Comparison of ENCODE assay signal across 34 cellular contexts in the genomic region with DNA sequence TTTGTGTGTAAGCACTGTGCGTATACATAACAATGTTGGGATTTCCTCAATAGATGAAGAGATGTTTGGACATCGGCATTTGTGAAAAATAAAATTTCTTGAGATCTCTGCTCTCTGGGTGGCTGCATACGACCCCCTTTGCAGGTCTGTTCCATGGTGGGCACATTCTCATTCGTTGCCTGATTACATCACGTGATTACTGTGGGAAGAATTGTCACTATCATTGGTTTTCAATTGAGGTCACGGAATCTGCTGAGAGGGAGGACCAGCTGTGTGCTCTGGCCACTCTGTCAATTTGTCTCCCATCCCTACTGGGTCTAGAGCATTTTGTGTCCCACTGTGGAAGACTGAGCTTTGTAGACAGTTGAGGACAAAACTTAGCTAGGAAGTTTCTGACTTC.
DNase-seq lines count a peak whose midpoint lies in the region; ATAC-seq, FAIRE-seq and TF ChIP-seq lines count a peak whose summit lies in the region.
"Had no signal": no experiment of that assay in that cellular context is flagged by ENCODE, and none has a peak within 500 bp of the region (broad histone marks: within the 10 kb centered on the region; RNA-seq: fewer than 3 reads in every experiment).

No MANE protein-coding gene starts in this region.

- H3K4me2 ChIP-seq in K562 (ENCODE audit: insufficient read depth, low read length) (no peak overlapping the region), neuronal stem cell (ENCODE audit: insufficient read depth, low read length, poor library complexity, severe bottlenecking) (no peak overlapping the region), H9 (ENCODE audit: insufficient read depth, insufficient read length, low read length) (no peak overlapping the region)
- H3K4me2 ChIP-seq: A549; BLaER1; BLaER1 treated with 17β-estradiol and CSF1 and Interleukin-3, amounts not matched to agents 10 nM and 100 nM had no signal

- ATAC-seq in K562: no peak
- ATAC-seq: A549; CD8-positive, alpha-beta T cell had no signal

- no peak overlapping the region for H2BK120ac ChIP-seq in neuronal stem cell (ENCODE audit: low read depth, low read length)
- H2BK120ac ChIP-seq in H9 (ENCODE audit: low read depth, low read length, poor library complexity, severe bottlenecking): no peak overlapping the region

- H3K4me1 ChIP-seq in K562 (replicated peaks in 1 of 2; ENCODE audit: control insufficient read depth in 2 of 2, insufficient read depth in 2 of 2, low read length in 2 of 2) (no peaks in the 10 kb centered on the region), neuronal stem cell (ENCODE audit: control insufficient read depth in 2 of 2, insufficient read depth in 1 of 2, low read depth in 1 of 2, low read length in 2 of 2) (no peaks in the 10 kb centered on the region), H9 (ENCODE audit: insufficient read depth, low read length) (no peaks in the 10 kb centered on the region)
- H3K4me1 ChIP-seq: A549, BE2C, BLaER1, Caco-2 had no signal

- H3K18ac ChIP-seq in neuronal stem cell (ENCODE audit: low read length): no peak overlapping the region
- no peak overlapping the region for H3K18ac ChIP-seq in H9 (ENCODE audit: insufficient read length, low read depth, low read length)

- H2BK15ac ChIP-seq in neuronal stem cell (ENCODE audit: low read length): no peak overlapping the region
- no peak overlapping the region for H2BK15ac ChIP-seq in H9 (ENCODE audit: low read depth, low read length)

- H3K9ac ChIP-seq in K562 (ENCODE audit: insufficient read depth in 1 of 2, low read depth in 2 of 2, low read length in 2 of 2) (no peak overlapping the region), neuronal stem cell (ENCODE audit: low read depth, low read length, poor library complexity) (no peak overlapping the region), H9 (ENCODE audit: extremely low read depth, insufficient read length, low read length) (no peak overlapping the region)
- H3K9ac ChIP-seq: BLaER1; BLaER1 treated with 17β-estradiol and CSF1 and Interleukin-3, amounts not matched to agents 10 nM and 100 nM had no signal

- H3K79me1 ChIP-seq in neuronal stem cell (ENCODE audit: low read depth, low read length): no peaks in the 10 kb centered on the region
- no peaks in the 10 kb centered on the region for H3K79me1 ChIP-seq in H9 (ENCODE audit: insufficient read depth, low read depth, low read length, poor library complexity, severe bottlenecking)

- H3K36me3 Mint-ChIP-seq in H9 (ENCODE audit: insufficient read depth in 1 of 3, low read depth in 3 of 3): no peaks in the 10 kb centered on the region

- 2% methylated on average over 6 of the region's 6 CpGs for WGBS in K562 (ENCODE audit: insufficient coverage, low coverage, missing lambda C conversion rate)
- WGBS in neuronal stem cell (ENCODE audit: extremely low coverage in 2 of 2, insufficient read length in 2 of 2, insufficient replicate concordance in 1 of 2), 2 donors: no CpG with 5 or more reads among the region's 6 CpGs
- no CpG with 5 or more reads among the region's 6 CpGs for WGBS in H9 (ENCODE audit: extremely low coverage, insufficient read length, low lambda C conversion rate)

- peak overlapping the region in 1 of 3 experiments; percentile 59; a peak in 2 of 7 replicates for H3K27ac Mint-ChIP-seq in H9
- H3K27ac Mint-ChIP-seq: B cell; CD14-positive monocyte; CD4-positive, alpha-beta memory T cell; CD4-positive, alpha-beta T cell; CD8-positive, alpha-beta memory T cell; CD8-positive, alpha-beta T cell had no signal

- H2BK20ac ChIP-seq in H9 (ENCODE audit: low read depth, low read length, poor library complexity, severe bottlenecking): no peak overlapping the region

- POLR2A ChIA-PET in K562 (lab: Yijun Ruan, JAX): interaction anchor here (2.8 kb wide), 1 partner anchor 15 kb away, joined by 9 read pairs; no protein-coding TSS in a partner anchor

- no peak overlapping the region for H3T11ph ChIP-seq in H9 (ENCODE audit: low read length)

- H3K27me3 ChIP-seq in K562 (ENCODE audit: control insufficient read depth in 2 of 2, insufficient read depth in 2 of 2, low read length in 2 of 2) (peaks cover 0 to 4% of the 10 kb centered on the region in 2 experiments; a peak in 1 of 5 replicates), neuronal stem cell (ENCODE audit: control insufficient read depth in 3 of 3, insufficient read depth in 3 of 3, low read depth in 1 of 3, low read length in 3 of 3) (no peaks in the 10 kb centered on the region), H9 (ENCODE audit: insufficient read depth, low read length) (no peaks in the 10 kb centered on the region)
- H3K27me3 ChIP-seq: BE2C; BLaER1; BLaER1 treated with 17β-estradiol and CSF1 and Interleukin-3, amounts not matched to agents 10 nM and 100 nM had no signal

- no peak overlapping the region for H4K5ac ChIP-seq in H9 (ENCODE audit: insufficient read length, low read depth, low read length)

- H3K36me3 ChIP-seq in K562 (ENCODE audit: control insufficient read depth, insufficient read depth, low read length) (no peaks in the 10 kb centered on the region), neuronal stem cell (replicated peaks in 1 of 2; ENCODE audit: control insufficient read depth in 2 of 2, insufficient read depth in 2 of 2, low read length in 2 of 2) (no peaks in the 10 kb centered on the region)
- H3K36me3 ChIP-seq: BE2C had no signal

- H4K20me1 ChIP-seq in K562 (replicated peaks; ENCODE audit: control insufficient read depth, insufficient read depth, low read length) (no peaks in the 10 kb centered on the region), H9 (ENCODE audit: control insufficient read depth, insufficient read depth, insufficient read length) (no peaks in the 10 kb centered on the region)
- H4K20me1 ChIP-seq: BLaER1 had no signal

- TF ChIP-seq RAD21 in K562 (CRISPR knock-in tag; conservative IDR thresholded peaks at IDR 0.05 in 1 of 2, IDR thresholded peaks at IDR 0.05 in 1 of 2): no peak

- DNase-seq in D721Med (ENCODE audit: insufficient read length, low spot score) (no peak), K562 (ENCODE audit: extremely low read depth in 1 of 4, low spot score in 3 of 4) (no peak), neuronal stem cell (ENCODE audit: low spot score) (no peak), D341Med (ENCODE audit: low spot score) (no peak), COR-L47 (lab: John Stamatoyannopoulos, UW) (no peak), H9 (no peak)
- DNase-seq in stimulated activated CD4-positive, alpha-beta T cell treated with anti-CD3 and anti-CD28 coated beads, Interleukin-4, amount 100 ng/mL, for 24 hours: no peak
- DNase-seq: 8988T; ACHN; AML-193; BE2C; C1 segment of cervical spinal cord; Caco-2; Calu3; CD4-positive, alpha-beta memory T cell; CD4-positive, alpha-beta T cell; CD4-positive, CD25-positive, alpha-beta regulatory T cell; CD8-positive, alpha-beta memory T cell; CD8-positive, alpha-beta T cell; DMS 273 treated with DMSO at 0.1 percent for 48 hours; DMS153; DMS53; DND-41; EL had no signal

- H3K23me2 ChIP-seq in H9 (ENCODE audit: insufficient read length, low read depth, low read length, poor library complexity, severe bottlenecking): no peaks in the 10 kb centered on the region

- H3K27ac ChIP-seq in VCaP: peak overlapping the region; percentile 73; the same call in 1 of the 2 replicates
- H3K27ac ChIP-seq in K562 (ENCODE audit: extremely low read depth, low read depth, low read length): no peak overlapping the region
- H3K27ac ChIP-seq in neuronal stem cell (replicated peaks; ENCODE audit: low read length): no peak overlapping the region
- no peak overlapping the region for H3K27ac ChIP-seq in H9 (ENCODE audit: insufficient read length, low read depth, low read length)
- H3K27ac ChIP-seq: 22Rv1; A549; BLaER1; BLaER1 treated with 17β-estradiol and CSF1 and Interleukin-3, amounts not matched to agents 10 nM and 100 nM; C4-2B had no signal

- intact Hi-C loops in K562 (cut with micrococcal nuclease): no loop called here

- H3K79me2 ChIP-seq in K562 (ENCODE audit: control insufficient read depth, insufficient read depth, low read length) (no peaks in the 10 kb centered on the region), H9 (ENCODE audit: insufficient read depth, low read length) (no peaks in the 10 kb centered on the region)

- peaks cover 3 to 4% of the 10 kb centered on the region in 2 experiments; a peak in 2 of 4 replicates for H3K4me1 Mint-ChIP-seq in H9

- H2BK5ac ChIP-seq in neuronal stem cell (ENCODE audit: low read length): no peak overlapping the region
- no peak overlapping the region for H2BK5ac ChIP-seq in H9 (ENCODE audit: insufficient read length, low read length)

- H3K14ac ChIP-seq in neuronal stem cell (ENCODE audit: low read length) (peak overlapping the region; percentile 14), H9 (ENCODE audit: insufficient read depth, low read length) (no peak overlapping the region)

- no peak for TF ChIP-seq CTCF in D721Med (IDR thresholded peaks at IDR 0.05; ENCODE audit: insufficient read depth, missing control alignments)
- no peak for TF ChIP-seq CTCF in VCaP (conservative IDR thresholded peaks at IDR 0.05)
- no peak for TF ChIP-seq CTCF in K562 (IDR thresholded peaks at IDR 0.05 in 2 of 3, conservative IDR thresholded peaks at IDR 0.05 in 1 of 3; ENCODE audit: insufficient read depth in 2 of 3, low read depth in 1 of 3, low read length in 3 of 3)
- no peak for TF ChIP-seq CTCF in H9 (conservative IDR thresholded peaks at IDR 0.05)

- no peak overlapping the region for H3K4ac ChIP-seq in neuronal stem cell (ENCODE audit: low read length)
- no peak overlapping the region for H3K4ac ChIP-seq in H9 (ENCODE audit: low read depth, low read length)

- TF ChIP-seq EP300 in K562 (IDR thresholded peaks at IDR 0.05; ENCODE audit: low read length): no peak

- no TSS peak for BruUV-seq in K562 (replicated peaks; lab: Mats Ljungman, UMichigan)

- H2AFZ ChIP-seq in K562 (ENCODE audit: low read depth, low read length) (no peak overlapping the region), neuronal stem cell (ENCODE audit: low read length) (no peak overlapping the region), H9 (ENCODE audit: low read length) (no peak overlapping the region)

- H4K8ac ChIP-seq in neuronal stem cell (ENCODE audit: low read depth, low read length): no peak overlapping the region
- H4K8ac ChIP-seq in H9 (replicated peaks; ENCODE audit: insufficient read length, low read depth, low read length): no peak overlapping the region

- TF ChIP-seq POLR2A in K562 (conservative IDR thresholded peaks at IDR 0.05): no peak

- H3K9me3 ChIP-seq in K562 (replicated peaks; ENCODE audit: control insufficient read depth, insufficient read depth, low read depth, low read length) (no peaks in the 10 kb centered on the region), neuronal stem cell (replicated peaks in 1 of 2; ENCODE audit: control insufficient read depth in 2 of 2, insufficient read depth in 1 of 2, low read depth in 1 of 2, low read length in 2 of 2) (no peaks in the 10 kb centered on the region), H9 (ENCODE audit: control insufficient read depth, low read depth, low read length) (no peaks in the 10 kb centered on the region)
- H3K9me3 ChIP-seq: A549, BE2C, Caco-2 had no signal

- H2BK12ac ChIP-seq in neuronal stem cell (ENCODE audit: low read length) (no peak overlapping the region), H9 (ENCODE audit: insufficient read length, low read depth, low read length) (no peak overlapping the region)

- FAIRE-seq in D721Med (lab: Jason Lieb, UNC) (peak; percentile 61), K562 (lab: Jason Lieb, UNC) (no peak)
- FAIRE-seq: A204.1, A549, G401.6 had no signal

- H3K4me3 ChIP-seq in K562 (no peak overlapping the region), neuronal stem cell (ENCODE audit: low read length in 2 of 2) (no peak overlapping the region)
- H3K4me3 ChIP-seq: A549; BLaER1; BLaER1 treated with 17β-estradiol and CSF1 and Interleukin-3, amounts not matched to agents 10 nM and 100 nM had no signal

- in situ Hi-C loops in K562 (cut with MboI): no loop called here

- H3K9me3 Mint-ChIP-seq in H9: no peaks in the 10 kb centered on the region

- H3K4me3 Mint-ChIP-seq in H9: no peak overlapping the region
- H3K4me3 Mint-ChIP-seq: B cell; CD14-positive monocyte; CD4-positive, alpha-beta memory T cell; CD4-positive, alpha-beta T cell; CD4-positive, CD25-positive, alpha-beta regulatory T cell; CD8-positive, alpha-beta memory T cell; CD8-positive, alpha-beta T cell had no signal

- CTCF ChIA-PET in K562 (lab: Yijun Ruan, JAX; ENCODE audit: low intra/inter-chr PET ratio): no interaction called here

- no peak overlapping the region for H3K56ac ChIP-seq in H9 (ENCODE audit: insufficient read length, low read depth, low read length)

- no peaks in the 10 kb centered on the region for H3K9me1 ChIP-seq in K562 (ENCODE audit: control insufficient read depth, insufficient read depth, low read length)

- no peak overlapping the region for H3K23ac ChIP-seq in neuronal stem cell (ENCODE audit: low read depth, low read length, poor library complexity)
- no peak overlapping the region for H3K23ac ChIP-seq in H9 (ENCODE audit: insufficient read length, low read depth, low read length)

- no peak overlapping the region for H2AK5ac ChIP-seq in neuronal stem cell (ENCODE audit: low read depth, low read length)
- H2AK5ac ChIP-seq in H9 (ENCODE audit: insufficient read length, low read length): no peak overlapping the region

- H3K27me3 Mint-ChIP-seq in H9 (ENCODE audit: low read depth): peaks cover 6% of the 10 kb centered on the region; the same call in 1 of the 2 replicates
- H3K27me3 Mint-ChIP-seq: CD4-positive, alpha-beta memory T cell; CD4-positive, alpha-beta T cell; CD4-positive, CD25-positive, alpha-beta regulatory T cell had no signal

- no peak overlapping the region for H4K91ac ChIP-seq in neuronal stem cell (ENCODE audit: low read depth, low read length, poor library complexity)
- H4K91ac ChIP-seq in H9 (ENCODE audit: insufficient read length, low read depth, low read length): no peak overlapping the region
